In genomic region chr17:73786286-73786743, GRCh38 we compare ENCODE assay signal across 18 cellular contexts.
DNase-seq lines count a peak whose midpoint lies in the region; ATAC-seq and TF ChIP-seq lines count a peak whose summit lies in the region.
"Had no signal": no experiment of that assay in that cellular context is flagged by ENCODE, and none has a peak within 500 bp of the region (broad histone marks: within the 10 kb centered on the region; RNA-seq: fewer than 3 reads in every experiment).

No MANE protein-coding gene starts in this region.

- peak; percentile 80 for DNase-seq in H9
- DNase-seq in SK-N-DZ (ENCODE audit: low spot score): peak; percentile 20
- DNase-seq in mesenteric fat pad (ENCODE audit: low spot score): peak; percentile 69
- no peak for DNase-seq in brain microvascular endothelial cell
- DNase-seq in tibial nerve (ENCODE audit: low spot score in 2 of 2): no peak
- DNase-seq: cerebellar nuclear complex, GF-D8, GM23248, heart left ventricle, Kasumi-1, left ventricle myocardium inferior had no signal

- no peak overlapping the region for H3K4ac ChIP-seq in H9 (ENCODE audit: low read depth, low read length)

- peaks cover 15 to 38% (median 28%) of the 10 kb centered on the region in 10 experiments for H3K4me1 ChIP-seq in BLaER1 treated with 17β-estradiol and CSF1 and Interleukin-3, amounts not matched to agents 10 nM and 100 nM
- H3K4me1 ChIP-seq in H9 (ENCODE audit: insufficient read depth, low read length): peaks cover 7% of the 10 kb centered on the region; the same call in 1 of the 2 replicates
- H3K4me1 ChIP-seq in tibial nerve: peaks cover 0 to 13% (median 0%) of the 10 kb centered on the region in 4 donors

- no peak overlapping the region for H2BK20ac ChIP-seq in H9 (ENCODE audit: low read depth, low read length, poor library complexity, severe bottlenecking)

- no peaks in the 10 kb centered on the region for H3K9me3 ChIP-seq in BLaER1 treated with 17β-estradiol and CSF1 and Interleukin-3, amounts not matched to agents 10 nM and 100 nM (replicated peaks in 1 of 11)
- no peaks in the 10 kb centered on the region for H3K9me3 ChIP-seq in H9 (ENCODE audit: control insufficient read depth, low read depth, low read length)
- H3K9me3 ChIP-seq in tibial nerve: peaks cover 0 to 12% (median 0%) of the 10 kb centered on the region in 4 donors

- H3T11ph ChIP-seq in H9 (ENCODE audit: low read length): no peak overlapping the region

- no peak overlapping the region for H2BK12ac ChIP-seq in H9 (ENCODE audit: insufficient read length, low read depth, low read length)

- no peak overlapping the region for H4K5ac ChIP-seq in H9 (ENCODE audit: insufficient read length, low read depth, low read length)

- H4K20me1 ChIP-seq in BLaER1 treated with 17β-estradiol and CSF1 and Interleukin-3, amounts not matched to agents 10 nM and 100 nM: no peaks in the 10 kb centered on the region
- H4K20me1 ChIP-seq in H9 (ENCODE audit: control insufficient read depth, insufficient read depth, insufficient read length): no peaks in the 10 kb centered on the region

- H3K79me1 ChIP-seq in H9 (ENCODE audit: insufficient read depth, low read depth, low read length, poor library complexity, severe bottlenecking): no peaks in the 10 kb centered on the region

- H3K4me1 Mint-ChIP-seq in H9: peaks cover 38 to 56% of the 10 kb centered on the region in 2 experiments

- no peak overlapping the region; the same call in 1 of the 2 replicates for H3K14ac ChIP-seq in H9 (ENCODE audit: insufficient read depth, low read length)

- ATAC-seq in HG03378 (IDR thresholded peaks at IDR 0.05; ENCODE audit: unreplicated experiment) (no peak), GM21529 (IDR thresholded peaks at IDR 0.05; ENCODE audit: unreplicated experiment) (no peak)
- ATAC-seq: natural killer cell treated with Interleukin-12 subunit alpha and Interleukin-12 subunit beta and Interleukin-15 and Interleukin-18, amount 100 ng/mL, for 72 hours had no signal

- H3K27me3 ChIP-seq in BLaER1 treated with 17β-estradiol and CSF1 and Interleukin-3, amounts not matched to agents 10 nM and 100 nM: no peaks in the 10 kb centered on the region
- H3K27me3 ChIP-seq in H9 (ENCODE audit: insufficient read depth, low read length) (no peaks in the 10 kb centered on the region), brain microvascular endothelial cell (replicated peaks) (no peaks in the 10 kb centered on the region), tibial nerve (peaks cover 0 to 48% of the 10 kb centered on the region in 2 donors)

- H3K27me3 Mint-ChIP-seq in H9 (ENCODE audit: low read depth): peaks cover 41% of the 10 kb centered on the region

- no peaks in the 10 kb centered on the region for H3K23me2 ChIP-seq in H9 (ENCODE audit: insufficient read length, low read depth, low read length, poor library complexity, severe bottlenecking)

- H2AFZ ChIP-seq in H9 (ENCODE audit: low read length): no peak overlapping the region
- H2AFZ ChIP-seq: GM23248 had no signal

- peak overlapping the region in 6 of 11 experiments; percentile 2 to 73 (median 39); a peak in 1 of 22 replicates for H3K4me2 ChIP-seq in BLaER1 treated with 17β-estradiol and CSF1 and Interleukin-3, amounts not matched to agents 10 nM and 100 nM
- no peak overlapping the region for H3K4me2 ChIP-seq in H9 (ENCODE audit: insufficient read depth, insufficient read length, low read length)

- in situ Hi-C loops in brain microvascular endothelial cell (cut with HindIII; ENCODE audit: low pct_ligation_motif_present, low sequenced_read_pairs): no loop called here

- H3K9me3 Mint-ChIP-seq in H9: no peaks in the 10 kb centered on the region; a peak in 1 of 5 replicates
- H3K9me3 Mint-ChIP-seq: natural killer cell treated with Interleukin-12 subunit alpha and Interleukin-12 subunit beta and Interleukin-15 and Interleukin-18, amount 100 ng/mL, for 72 hours; stimulated activated naive CD8-positive, alpha-beta T cell treated with anti-CD3 and anti-CD28 coated beads, Interleukin-15, Interleukin-2, amounts not matched to agents 100 ng/mL and 50 ng/mL, for 24 hours had no signal

- H2AK5ac ChIP-seq in H9 (ENCODE audit: insufficient read length, low read length): no peak overlapping the region

- no peak overlapping the region for H3K9ac ChIP-seq in BLaER1 treated with 17β-estradiol and CSF1 and Interleukin-3, amounts not matched to agents 10 nM and 100 nM
- H3K9ac ChIP-seq in H9 (ENCODE audit: extremely low read depth, insufficient read length, low read length): no peak overlapping the region
- H3K9ac ChIP-seq: GM23248 had no signal

- H3K4me3 ChIP-seq in BLaER1 treated with 17β-estradiol and CSF1 and Interleukin-3, amounts not matched to agents 10 nM and 100 nM: no peak overlapping the region
- H3K4me3 ChIP-seq in brain microvascular endothelial cell (ENCODE audit: low read depth, low read length) (no peak overlapping the region), tibial nerve (no peak overlapping the region)
- H3K4me3 ChIP-seq: GM23248, heart left ventricle, left ventricle myocardium inferior had no signal

- peak overlapping the region; percentile 65 to 75 (median 68); a peak in 4 of 7 replicates for H3K27ac Mint-ChIP-seq in H9
- H3K27ac Mint-ChIP-seq: natural killer cell treated with Interleukin-12 subunit alpha and Interleukin-12 subunit beta and Interleukin-15 and Interleukin-18, amount 100 ng/mL, for 72 hours; stimulated activated naive CD8-positive, alpha-beta T cell treated with anti-CD3 and anti-CD28 coated beads, Interleukin-15, Interleukin-2, amounts not matched to agents 100 ng/mL and 50 ng/mL, for 24 hours had no signal

- H3K27ac ChIP-seq in BLaER1 treated with 17β-estradiol and CSF1 and Interleukin-3, amounts not matched to agents 10 nM and 100 nM: no peak overlapping the region
- H3K27ac ChIP-seq in H9 (ENCODE audit: insufficient read length, low read depth, low read length): no peak overlapping the region
- no peak overlapping the region for H3K27ac ChIP-seq in brain microvascular endothelial cell
- H3K27ac ChIP-seq in tibial nerve: no peak overlapping the region
- H3K27ac ChIP-seq: C4-2B, GM23248, heart left ventricle, HL-60, left ventricle myocardium inferior had no signal

- no peak overlapping the region for H2BK15ac ChIP-seq in H9 (ENCODE audit: low read depth, low read length)

- H2BK120ac ChIP-seq in H9 (ENCODE audit: low read depth, low read length, poor library complexity, severe bottlenecking): no peak overlapping the region

- no peak for TF ChIP-seq POLR2A in tibial nerve (IDR thresholded peaks at IDR 0.05)

- no peak overlapping the region for H4K8ac ChIP-seq in H9 (replicated peaks; ENCODE audit: insufficient read length, low read depth, low read length)

- H3K23ac ChIP-seq in H9 (ENCODE audit: insufficient read length, low read depth, low read length): no peak overlapping the region

- H3K36me3 ChIP-seq in BLaER1 treated with 17β-estradiol and CSF1 and Interleukin-3, amounts not matched to agents 10 nM and 100 nM: no peaks in the 10 kb centered on the region
- H3K36me3 ChIP-seq in brain microvascular endothelial cell (replicated peaks) (no peaks in the 10 kb centered on the region), tibial nerve (no peaks in the 10 kb centered on the region)
- H3K36me3 ChIP-seq: heart left ventricle, left ventricle myocardium inferior had no signal

- TF ChIP-seq CTCF in H9 (conservative IDR thresholded peaks at IDR 0.05) (no peak), brain microvascular endothelial cell (IDR thresholded peaks at IDR 0.05; ENCODE audit: low read depth, low read length, missing control alignments) (no peak), tibial nerve (IDR thresholded peaks at IDR 0.05) (no peak)

- no peak for TF ChIP-seq EP300 in tibial nerve (IDR thresholded peaks at IDR 0.05)

- no peak overlapping the region for H2BK5ac ChIP-seq in H9 (ENCODE audit: insufficient read length, low read length)

- H4K91ac ChIP-seq in H9 (ENCODE audit: insufficient read length, low read depth, low read length): no peak overlapping the region

- peak overlapping the region in 1 of 2 experiments; percentile 26; a peak in 1 of 5 replicates for H3K4me3 Mint-ChIP-seq in H9
- H3K4me3 Mint-ChIP-seq: natural killer cell treated with Interleukin-12 subunit alpha and Interleukin-12 subunit beta and Interleukin-15 and Interleukin-18, amount 100 ng/mL, for 72 hours; stimulated activated naive CD8-positive, alpha-beta T cell treated with anti-CD3 and anti-CD28 coated beads, Interleukin-15, Interleukin-2, amounts not matched to agents 100 ng/mL and 50 ng/mL, for 24 hours had no signal

- H3K79me2 ChIP-seq in H9 (ENCODE audit: insufficient read depth, low read length): no peaks in the 10 kb centered on the region

- H3K36me3 Mint-ChIP-seq in H9 (ENCODE audit: insufficient read depth in 1 of 3, low read depth in 3 of 3): no peaks in the 10 kb centered on the region
- H3K36me3 Mint-ChIP-seq: natural killer cell treated with Interleukin-12 subunit alpha and Interleukin-12 subunit beta and Interleukin-15 and Interleukin-18, amount 100 ng/mL, for 72 hours had no signal

- no CpG with 5 or more reads among the region's 13 CpGs for WGBS in H9 (ENCODE audit: extremely low coverage, insufficient read length, low lambda C conversion rate)
- 41 to 43% methylated on average over 13 of the region's 13 CpGs for WGBS in tibial nerve, 2 donors

- no peak overlapping the region for H3K56ac ChIP-seq in H9 (ENCODE audit: insufficient read length, low read depth, low read length)

- H3K18ac ChIP-seq in H9 (ENCODE audit: insufficient read length, low read depth, low read length): peak overlapping the region; percentile 30

Comparison
In these comparisons a context has a peak if more than half of its experiments do, and no peak if none do; other contexts are left out.
1. DNase-seq: peak in H9 (single experiment), SK-N-DZ (single experiment) and mesenteric fat pad (single experiment); none in brain microvascular endothelial cell (single experiment) and tibial nerve (0 of 2).